ENCODE assay signal across 14 cellular contexts in genomic region chr17:63116228-63116627, GRCh38.
DNase-seq lines count a peak whose midpoint lies in the region; ATAC-seq, FAIRE-seq and TF ChIP-seq lines count a peak whose summit lies in the region.
"Had no signal": no experiment of that assay in that cellular context is flagged by ENCODE, and none has a peak within 500 bp of the region (broad histone marks: within the 10 kb centered on the region; RNA-seq: fewer than 3 reads in every experiment).

No MANE protein-coding gene starts in this region.

- no peaks in the 10 kb centered on the region for H3F3A ChIP-seq in GM23338 (replicated peaks; ENCODE audit: low read depth)

- H3K4me3 ChIP-seq in GM23338 (no peak overlapping the region), brain microvascular endothelial cell (ENCODE audit: low read depth, low read length) (no peak overlapping the region), kidney epithelial cell (ENCODE audit: low read depth, low read length) (no peak overlapping the region)
- H3K4me3 ChIP-seq: mucosa of descending colon, SK-N-MC, skin epidermis, thyroid gland had no signal

- POLR2A ChIA-PET in CD4-positive, alpha-beta T cell (lab: Charles Lee): no interaction called here

- TF ChIP-seq CTCF in GM23338 (conservative IDR thresholded peaks at IDR 0.05; ENCODE audit: low read depth in 2 of 2) (peak; percentile 61 to 64), brain microvascular endothelial cell (IDR thresholded peaks at IDR 0.05; ENCODE audit: low read depth, low read length, missing control alignments) (peak; percentile 26), kidney epithelial cell (IDR thresholded peaks at IDR 0.05; ENCODE audit: insufficient read depth, low read length, poor library complexity, severe bottlenecking) (peak; percentile 5)
- no peak for TF ChIP-seq CTCF in CD4-positive, alpha-beta T cell (IDR thresholded peaks at IDR 0.05)

- no peaks in the 10 kb centered on the region for H3K9me3 Mint-ChIP-seq in GM23338
- no peaks in the 10 kb centered on the region for H3K9me3 Mint-ChIP-seq in CD4-positive, alpha-beta T cell
- H3K9me3 Mint-ChIP-seq: activated CD4-positive, alpha-beta memory T cell treated with anti-CD3 and anti-CD28 coated beads, Interleukin-2, amount 10 ng/mL, durations not matched to agents 7 days and 5 days had no signal

- H3K27me3 ChIP-seq in GM23338 (ENCODE audit: insufficient read depth) (no peaks in the 10 kb centered on the region), brain microvascular endothelial cell (replicated peaks) (no peaks in the 10 kb centered on the region), kidney epithelial cell (ENCODE audit: control insufficient read depth, insufficient read depth, low read length) (no peaks in the 10 kb centered on the region)
- no peaks in the 10 kb centered on the region for H3K27me3 ChIP-seq in CD4-positive, alpha-beta T cell (ENCODE audit: control insufficient read depth, insufficient read depth, low read length)
- H3K27me3 ChIP-seq: thyroid gland had no signal

- no peak overlapping the region for H2AFZ ChIP-seq in GM23338

- H3K36me3 ChIP-seq in GM23338 (ENCODE audit: insufficient read depth) (no peaks in the 10 kb centered on the region), brain microvascular endothelial cell (replicated peaks) (no peaks in the 10 kb centered on the region), kidney epithelial cell (ENCODE audit: control insufficient read depth, insufficient read depth, low read length) (no peaks in the 10 kb centered on the region)
- H3K36me3 ChIP-seq: thyroid gland had no signal

- no peaks in the 10 kb centered on the region for H4K20me1 ChIP-seq in GM23338 (replicated peaks; ENCODE audit: insufficient read depth)

- in situ Hi-C loops in brain microvascular endothelial cell (cut with HindIII; ENCODE audit: low pct_ligation_motif_present, low sequenced_read_pairs): no loop called here

- H3K27me3 Mint-ChIP-seq in GM23338 (ENCODE audit: insufficient read depth, low read depth, poor library complexity): peaks cover 5% of the 10 kb centered on the region
- H3K27me3 Mint-ChIP-seq in CD4-positive, alpha-beta T cell: no peaks in the 10 kb centered on the region
- H3K27me3 Mint-ChIP-seq: activated CD4-positive, alpha-beta memory T cell treated with anti-CD3 and anti-CD28 coated beads, Interleukin-2, amount 10 ng/mL, durations not matched to agents 7 days and 5 days had no signal

- FAIRE-seq in HTR-8/SVneo (lab: Jason Lieb, UNC): no peak

- intact Hi-C loops in CD4-positive, alpha-beta T cell (cut with DNase I, micrococcal nuclease): no loop called here

- H3K27ac ChIP-seq in GM23338 (ENCODE audit: low read depth) (no peak overlapping the region), brain microvascular endothelial cell (no peak overlapping the region)
- H3K27ac ChIP-seq in CD4-positive, alpha-beta T cell (ENCODE audit: low read depth, low read length): no peak overlapping the region
- H3K27ac ChIP-seq: SK-N-MC, skin epidermis, thyroid gland had no signal

- H3K4me3 Mint-ChIP-seq in GM23338: no peak overlapping the region
- H3K4me3 Mint-ChIP-seq in CD4-positive, alpha-beta T cell: no peak overlapping the region
- H3K4me3 Mint-ChIP-seq: activated CD4-positive, alpha-beta memory T cell treated with anti-CD3 and anti-CD28 coated beads, Interleukin-2, amount 10 ng/mL, durations not matched to agents 7 days and 5 days had no signal

- DNase-seq in GM23338 (ENCODE audit: low spot score) (peak; percentile 73), NCI-H2227 treated with DMSO at 0.1 percent for 48 hours (lab: John Stamatoyannopoulos, UW) (peak; percentile 14), brain microvascular endothelial cell (no peak), kidney epithelial cell (ENCODE audit: low read depth) (no peak), glomerular visceral epithelial cell (ENCODE audit: extremely low spot score) (no peak), HTR-8/SVneo (ENCODE audit: insufficient read length, low spot score) (no peak), DMS53 (lab: John Stamatoyannopoulos, UW) (no peak)
- no peak for DNase-seq in CD4-positive, alpha-beta T cell
- DNase-seq: activated CD4-positive, alpha-beta memory T cell treated with anti-CD3 and anti-CD28 coated beads, Interleukin-2, amount 10 ng/mL, durations not matched to agents 7 days and 5 days; mucosa of descending colon; NCI-H2107; thyroid gland had no signal

- H3K4me1 Mint-ChIP-seq in GM23338: 0 out of 3 replicates have a peak, but pooled peaks cover 2% of the 10 kb centered on the region
- no peaks in the 10 kb centered on the region for H3K4me1 Mint-ChIP-seq in CD4-positive, alpha-beta T cell (ENCODE audit: low read depth)
- H3K4me1 Mint-ChIP-seq: activated CD4-positive, alpha-beta memory T cell treated with anti-CD3 and anti-CD28 coated beads, Interleukin-2, amount 10 ng/mL, durations not matched to agents 7 days and 5 days had no signal

- no peak overlapping the region for H3K27ac Mint-ChIP-seq in GM23338
- H3K27ac Mint-ChIP-seq in CD4-positive, alpha-beta T cell: no peak overlapping the region
- H3K27ac Mint-ChIP-seq: activated CD4-positive, alpha-beta memory T cell treated with anti-CD3 and anti-CD28 coated beads, Interleukin-2, amount 10 ng/mL, durations not matched to agents 7 days and 5 days had no signal

- CTCF ChIA-PET in CD4-positive, alpha-beta T cell (lab: Charles Lee): no interaction called here

- ATAC-seq in GM23338: peak; percentile 97
- no peak for ATAC-seq in CD4-positive, alpha-beta T cell (ENCODE audit: poor library complexity)
- ATAC-seq: mucosa of descending colon had no signal

- no peaks in the 10 kb centered on the region for H3K9me2 ChIP-seq in GM23338 (ENCODE audit: insufficient read depth)

- no peak overlapping the region for H3K4me2 ChIP-seq in GM23338

- H3K9me3 ChIP-seq in CD4-positive, alpha-beta T cell (ENCODE audit: control insufficient read depth, low read length): no peaks in the 10 kb centered on the region
- H3K9me3 ChIP-seq: mucosa of descending colon, thyroid gland had no signal

- no peaks in the 10 kb centered on the region for H3K4me1 ChIP-seq in GM23338 (ENCODE audit: insufficient read depth)
- H3K4me1 ChIP-seq: thyroid gland had no signal

- H3K36me3 Mint-ChIP-seq in GM23338 (ENCODE audit: low read depth): no peaks in the 10 kb centered on the region
- H3K36me3 Mint-ChIP-seq in CD4-positive, alpha-beta T cell (ENCODE audit: low read depth): no peaks in the 10 kb centered on the region

- no peaks in the 10 kb centered on the region for H3K79me2 ChIP-seq in GM23338 (replicated peaks; ENCODE audit: insufficient read depth)

TF ChIP-seq in GM23338, 12 proteins besides CTCF, POLR2A, EP300 and RAD21 (continues in another document):
- no peak for TF ChIP-seq ZNF462 (CRISPR knock-in tag; IDR thresholded peaks at IDR 0.05)
- no peak for TF ChIP-seq EZH2phosphoT487 (IDR thresholded peaks at IDR 0.05; ENCODE audit: unreplicated experiment)

Comparison
In these comparisons a context has a peak if more than half of its experiments do, and no peak if none do; other contexts are left out.
1. DNase-seq: peak in GM23338 (single experiment) and NCI-H2227 treated with DMSO at 0.1 percent for 48 hours (single experiment); none in brain microvascular endothelial cell (single experiment), kidney epithelial cell (single experiment), glomerular visceral epithelial cell (single experiment), HTR-8/SVneo (single experiment), CD4-positive, alpha-beta T cell (0 of 10) and DMS53 (single experiment).